ENCODE assay signal across 8 cellular contexts in the genomic region with DNA sequence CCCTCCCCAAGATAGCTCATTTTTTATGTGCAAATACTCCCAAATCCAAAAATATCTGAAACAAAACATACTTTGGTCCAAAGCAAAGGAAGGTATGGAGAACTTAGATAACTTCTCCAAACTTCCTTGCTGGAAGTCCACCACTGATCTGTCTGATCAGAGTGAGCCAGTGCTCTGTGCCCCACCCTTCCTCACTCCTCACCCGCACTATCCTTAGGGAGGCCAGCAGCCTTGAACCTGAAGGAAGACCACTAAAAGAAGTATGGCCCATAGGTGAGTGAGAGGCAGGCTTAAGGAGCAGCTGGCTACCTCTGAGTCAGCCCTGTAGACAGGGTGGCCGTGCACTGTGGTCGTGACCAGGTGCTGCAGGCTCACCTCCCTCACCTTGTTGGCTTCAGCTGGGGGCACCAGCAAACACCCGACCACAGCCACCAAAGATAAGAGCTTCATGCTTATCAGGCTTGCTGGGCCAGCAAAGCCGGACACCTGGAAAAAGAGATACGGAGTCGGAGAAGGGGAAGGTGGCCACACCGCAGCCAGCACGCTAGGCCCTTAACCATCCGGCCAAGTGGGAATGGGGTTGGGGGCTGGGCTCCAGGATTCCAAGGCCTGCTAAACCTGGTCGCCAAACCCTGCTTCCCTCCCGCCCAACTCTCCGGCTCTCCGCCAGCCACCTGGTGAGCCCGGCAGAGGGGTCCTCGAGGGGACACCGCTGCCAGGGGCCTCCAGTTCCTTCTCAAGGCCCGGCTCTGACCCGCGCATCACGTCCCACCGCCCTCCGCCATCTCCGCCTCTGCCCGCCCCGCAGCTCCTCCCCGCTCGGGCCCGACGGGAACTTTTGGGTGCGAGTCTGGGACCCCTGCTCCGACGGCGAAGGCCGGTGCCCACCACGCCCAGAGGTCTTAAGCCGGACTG. TPM values are rescaled to one million over a fixed set of nuclear protein-coding genes. Genes with fewer than 3 reads are reported as not detected.
DNase-seq lines count a peak whose midpoint lies in the region; ATAC-seq and TF ChIP-seq lines count a peak whose summit lies in the region.

No MANE protein-coding gene starts in this region.

- peaks cover 7% of the 10 kb centered on the region for H3K27me3 Mint-ChIP-seq in endothelial cell (ENCODE audit: unreplicated experiment)
- peaks cover under 1% of the 10 kb centered on the region for H3K27me3 Mint-ChIP-seq in nephron progenitor cell (ENCODE audit: low read depth, poor library complexity)

- H3K36me3 Mint-ChIP-seq in endothelial cell (ENCODE audit: low read depth, unreplicated experiment) (peaks cover 20% of the 10 kb centered on the region), nephron progenitor cell (ENCODE audit: low read depth) (peaks cover 23% of the 10 kb centered on the region)

- TF ChIP-seq CTCF in endothelial cell (IDR thresholded peaks at IDR 0.05; ENCODE audit: unreplicated experiment) = no peak
- no peak for TF ChIP-seq CTCF in nephron progenitor cell (IDR thresholded peaks at IDR 0.05)

- peak overlapping the region; percentile 96 for H3K27ac Mint-ChIP-seq in endothelial cell (ENCODE audit: unreplicated experiment)
- H3K27ac Mint-ChIP-seq in nephron progenitor cell = peak overlapping the region; percentile 19

- H3K4me3 Mint-ChIP-seq in endothelial cell (ENCODE audit: unreplicated experiment) (peak overlapping the region; percentile 93), nephron progenitor cell (peak overlapping the region; percentile 94)

- peak; percentile 64 for ATAC-seq in GM19372 (IDR thresholded peaks at IDR 0.05; ENCODE audit: low read depth, unreplicated experiment)
- peak; percentile 70 for ATAC-seq in HG03342 (IDR thresholded peaks at IDR 0.05; ENCODE audit: unreplicated experiment)

- in situ Hi-C loops in G401 (cut with HindIII; ENCODE audit: low sequenced_read_pairs) = no loop called here

- no peaks in the 10 kb centered on the region for H3K9me3 Mint-ChIP-seq in endothelial cell (ENCODE audit: unreplicated experiment)
- H3K9me3 Mint-ChIP-seq in nephron progenitor cell = no peaks in the 10 kb centered on the region

- DNase-seq in G401 (ENCODE audit: low spot score) = peak; percentile 40
- no peak for DNase-seq in endothelial cell (ENCODE audit: low spot score)
- no peak for DNase-seq in nephron progenitor cell
- DNase-seq in mucosa of gallbladder (ENCODE audit: low spot score) = no peak
- no peak for DNase-seq in HuH-7 (ENCODE audit: low spot score)

- TF ChIP-seq POLR2A in Raji (IDR thresholded peaks at IDR 0.05; ENCODE audit: insufficient read depth, low read depth, low read length) = peak; percentile 48

- H3K4me1 Mint-ChIP-seq in endothelial cell (ENCODE audit: unreplicated experiment) (peaks cover 5% of the 10 kb centered on the region), nephron progenitor cell (peaks cover 26% of the 10 kb centered on the region)

RNA-seq across cellular contexts. Expression of a gene that starts 0.5 kb away (rescaled TPM):
- 541 and 629 TPM in 2 replicates for total RNA-seq in G401 (2014; rRNA removed; shearing (Covaris generic))
- total RNA-seq in endothelial cell (ENCODE audit: unreplicated experiment) (78.7 TPM), mucosa of gallbladder (72.8 TPM)

RNA-seq across cellular contexts. Expression of a gene that starts 26.7 kb away (rescaled TPM):
- 0.20 and 0.62 TPM in 2 replicates for total RNA-seq in G401 (2014; rRNA removed; shearing (Covaris generic))
- total RNA-seq in endothelial cell (ENCODE audit: unreplicated experiment) = not detected
- total RNA-seq in mucosa of gallbladder = 0.12 TPM

RNA-seq across cellular contexts. Expression of a gene that starts 36.9 kb away (rescaled TPM):
- 29.1 and 47.0 TPM in 2 replicates for total RNA-seq in G401 (2014; rRNA removed; shearing (Covaris generic))
- total RNA-seq in endothelial cell (ENCODE audit: unreplicated experiment) (not detected), mucosa of gallbladder (0.40 TPM)

RNA-seq across cellular contexts. Expression of a gene that starts 41.5 kb away (rescaled TPM):
- total RNA-seq in G401 (2014; rRNA removed; shearing (Covaris generic)) = 0.06 TPM in 1 of 2 replicates, not detected in the other
- total RNA-seq in endothelial cell (ENCODE audit: unreplicated experiment) = 0.08 TPM
- not detected for total RNA-seq in mucosa of gallbladder

Comparison
In these comparisons a context has a peak if more than half of its experiments do, and no peak if none do; other contexts are left out.
1. RNA of a gene that starts 36.9 kb away (total RNA-seq): 29.1 to 47.0 TPM in G401; 0.40 TPM in mucosa of gallbladder (single experiment) and not detected in endothelial cell (single experiment); every median in the first group is over 10 times any median in the second.